In the genomic region with DNA sequence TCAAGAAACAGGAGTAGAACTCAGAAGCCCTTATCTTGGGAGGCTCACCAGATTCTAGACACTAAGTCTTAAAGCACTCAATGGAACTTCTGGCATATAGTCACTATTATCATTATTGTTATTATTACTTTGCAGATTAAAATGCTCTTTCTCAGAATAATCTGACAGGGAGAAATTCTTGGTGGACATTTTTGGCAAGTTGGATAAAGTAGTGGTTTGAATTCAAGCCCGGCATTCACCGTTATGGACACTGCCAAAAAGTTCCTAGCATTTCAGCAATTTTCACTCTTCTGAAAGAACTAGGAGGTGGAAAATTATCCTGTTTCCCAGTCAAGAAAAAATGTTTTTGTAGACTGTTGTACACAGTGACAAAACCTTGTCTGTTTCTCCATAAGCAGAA, we compare ENCODE assay signal across 20 cellular contexts.
"Had no signal": no experiment of that assay in that cellular context is flagged by ENCODE, and none has a peak within 500 bp of the region (broad histone marks: within the 10 kb centered on the region; RNA-seq: fewer than 3 reads in every experiment).

No MANE protein-coding gene starts in this region.

- H3K9me3 ChIP-seq: colonic mucosa, gastrocnemius medialis, pancreas, right lobe of liver, upper lobe of right lung, vagina had no signal

- FAIRE-seq: pancreas, small intestine had no signal

- H3K4me3 ChIP-seq: colonic mucosa, gastrocnemius medialis, lung, pancreas, right lobe of liver, transverse colon, upper lobe of right lung, vagina had no signal

- H3K27ac ChIP-seq: colonic mucosa, gastrocnemius medialis, pancreas, right lobe of liver, transverse colon, upper lobe of right lung, vagina had no signal

- DNase-seq: colonic mucosa; effector CD8-positive, alpha-beta T cell; endodermal cell; foreskin fibroblast; gastrocnemius medialis; head of caudate nucleus; natural killer cell; occipital lobe; pancreas; retina; right lobe of liver; small intestine; stimulated activated CD4-positive, alpha-beta T cell treated with anti-CD3 and anti-CD28 coated beads, Interleukin-15, amount 100 ng/mL, for 24 hours; stimulated activated CD4-positive, alpha-beta T cell treated with anti-CD3 and anti-CD28 coated beads, Interleukin-2, amount 100 ng/mL, for 48 hours; stimulated activated naive B cell treated with anti-CD40 and anti-IgM and Interleukin-4, amounts not matched to agents 10 μg/mL and 1 μg/mL and 100 μg/mL, for 72 hours; transverse colon; upper lobe of right lung had no signal

- H3K27me3 ChIP-seq: colonic mucosa, gastrocnemius medialis, pancreas, right lobe of liver, transverse colon, upper lobe of right lung, vagina had no signal

- ATAC-seq: gastrocnemius medialis; left lobe of liver; natural killer cell; pancreas; right lobe of liver; stimulated activated naive B cell treated with anti-CD40 and anti-IgM and Interleukin-4, amounts not matched to agents 10 μg/mL and 1 μg/mL and 100 μg/mL, for 72 hours; upper lobe of right lung had no signal

- H3K36me3 ChIP-seq: colonic mucosa, gastrocnemius medialis, pancreas, right lobe of liver, transverse colon, upper lobe of right lung, vagina had no signal

- H3K4me1 ChIP-seq: colonic mucosa, gastrocnemius medialis, pancreas, right lobe of liver, transverse colon, upper lobe of right lung had no signal
